In the genomic region with DNA sequence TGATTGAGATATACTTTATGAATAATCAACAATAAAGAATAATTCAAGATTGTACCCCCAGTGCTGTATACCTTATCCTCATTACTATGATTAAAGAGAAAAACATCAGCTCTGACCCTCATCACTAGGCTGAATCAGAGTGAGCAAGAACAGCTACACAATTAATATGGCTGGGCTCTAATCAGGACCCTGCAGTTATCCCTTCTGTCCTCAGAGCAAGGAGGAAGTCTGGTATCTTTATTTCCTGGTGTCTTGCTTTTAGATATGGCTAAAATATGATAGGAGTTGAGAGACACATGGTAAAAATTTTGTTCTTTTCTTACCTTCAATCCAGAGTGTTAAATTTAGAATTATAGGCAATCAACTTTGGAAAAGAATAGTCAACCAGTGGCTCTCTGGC, we compare ENCODE assay signal across 24 cellular contexts.
"Had no signal": no experiment of that assay in that cellular context is flagged by ENCODE, and none has a peak within 500 bp of the region (broad histone marks: within the 10 kb centered on the region; RNA-seq: fewer than 3 reads in every experiment).

No MANE protein-coding gene starts in this region.

- H3K27ac Mint-ChIP-seq: naive thymus-derived CD4-positive, alpha-beta T cell; natural killer cell treated with Interleukin-12 subunit alpha and Interleukin-12 subunit beta and Interleukin-15 and Interleukin-18, amount 100 ng/mL, for 72 hours; progenitor cell of endocrine pancreas; stimulated activated memory B cell treated with anti-CD40 and anti-IgM and Interleukin-4, amounts not matched to agents 10 μg/mL and 1 μg/mL and 100 μg/mL, for 72 hours; stimulated activated naive CD8-positive, alpha-beta T cell treated with anti-CD3 and anti-CD28 coated beads, Interleukin-15, amount 100 ng/mL, for 72 hours; type B pancreatic cell had no signal

- H3K4me1 Mint-ChIP-seq: stimulated activated naive CD8-positive, alpha-beta T cell treated with anti-CD3 and anti-CD28 coated beads, Interleukin-15, amount 100 ng/mL, for 72 hours had no signal

- H3K4me3 ChIP-seq: left ventricle myocardium inferior, lung, mucosa of descending colon, ovary, right atrium auricular region, right lobe of liver, smooth muscle cell, tibial nerve, uterus had no signal

- H3K9me3 ChIP-seq: left ventricle myocardium inferior, mucosa of descending colon, ovary, right atrium auricular region, right lobe of liver, tibial nerve, uterus had no signal

- H3K27me3 Mint-ChIP-seq: naive thymus-derived CD4-positive, alpha-beta T cell; natural killer cell treated with Interleukin-12 subunit alpha and Interleukin-12 subunit beta and Interleukin-15 and Interleukin-18, amount 100 ng/mL, for 72 hours; progenitor cell of endocrine pancreas; stimulated activated memory B cell treated with anti-CD40 and anti-IgM and Interleukin-4, amounts not matched to agents 10 μg/mL and 1 μg/mL and 100 μg/mL, for 72 hours; stimulated activated naive CD8-positive, alpha-beta T cell treated with anti-CD3 and anti-CD28 coated beads, Interleukin-15, amount 100 ng/mL, for 72 hours; type B pancreatic cell had no signal

- ATAC-seq: mucosa of descending colon; naive thymus-derived CD4-positive, alpha-beta T cell; natural killer cell treated with Interleukin-12 subunit alpha and Interleukin-12 subunit beta and Interleukin-15 and Interleukin-18, amount 100 ng/mL, for 72 hours; stimulated activated memory B cell treated with anti-CD40 and anti-IgM and Interleukin-4, amounts not matched to agents 10 μg/mL and 1 μg/mL and 100 μg/mL, for 72 hours; stimulated activated naive CD8-positive, alpha-beta T cell treated with anti-CD3 and anti-CD28 coated beads, Interleukin-15, amount 100 ng/mL, for 72 hours had no signal

- H3K27me3 ChIP-seq: ovary, right atrium auricular region, right lobe of liver, tibial nerve, uterus had no signal

- H3K9me3 Mint-ChIP-seq: naive thymus-derived CD4-positive, alpha-beta T cell; natural killer cell treated with Interleukin-12 subunit alpha and Interleukin-12 subunit beta and Interleukin-15 and Interleukin-18, amount 100 ng/mL, for 72 hours; stimulated activated memory B cell treated with anti-CD40 and anti-IgM and Interleukin-4, amounts not matched to agents 10 μg/mL and 1 μg/mL and 100 μg/mL, for 72 hours; stimulated activated naive CD8-positive, alpha-beta T cell treated with anti-CD3 and anti-CD28 coated beads, Interleukin-15, amount 100 ng/mL, for 72 hours; type B pancreatic cell had no signal

- H3K4me2 ChIP-seq: smooth muscle cell had no signal

- H3K36me3 ChIP-seq: ovary, right atrium auricular region, right lobe of liver, uterus had no signal

- H3K4me3 Mint-ChIP-seq: naive thymus-derived CD4-positive, alpha-beta T cell; natural killer cell treated with Interleukin-12 subunit alpha and Interleukin-12 subunit beta and Interleukin-15 and Interleukin-18, amount 100 ng/mL, for 72 hours; stimulated activated memory B cell treated with anti-CD40 and anti-IgM and Interleukin-4, amounts not matched to agents 10 μg/mL and 1 μg/mL and 100 μg/mL, for 72 hours; stimulated activated naive CD8-positive, alpha-beta T cell treated with anti-CD3 and anti-CD28 coated beads, Interleukin-15, amount 100 ng/mL, for 72 hours; type B pancreatic cell had no signal

- H3K4me1 ChIP-seq: left ventricle myocardium inferior, right atrium auricular region, tibial nerve, uterus had no signal

- H3K27ac ChIP-seq: left ventricle myocardium inferior, ovary, right atrium auricular region, right lobe of liver, tibial nerve, uterus had no signal

- H3K36me3 Mint-ChIP-seq: natural killer cell treated with Interleukin-12 subunit alpha and Interleukin-12 subunit beta and Interleukin-15 and Interleukin-18, amount 100 ng/mL, for 72 hours had no signal

- DNase-seq: islet precursor cell; left ventricle myocardium inferior; mesendoderm; midbrain; mucosa of descending colon; naive thymus-derived CD4-positive, alpha-beta T cell; ovary; right lobe of liver; stimulated activated CD4-positive, alpha-beta T cell treated with anti-CD3 and anti-CD28 coated beads, Interleukin-1b, Interleukin-23, amount 100 ng/mL, for 48 hours; stimulated activated CD4-positive, alpha-beta T cell treated with anti-CD3 and anti-CD28 coated beads, Interleukin-2, amount 100 ng/mL, for 48 hours; stimulated activated CD4-positive, alpha-beta T cell treated with anti-CD3 and anti-CD28 coated beads, Interleukin-4, amount 100 ng/mL, for 4 hours; stimulated activated CD8-positive, alpha-beta memory T cell treated with anti-CD3 and anti-CD28 coated beads, Interleukin-4, amount 100 ng/mL, for 48 hours; stimulated activated naive CD4-positive, alpha-beta T cell treated with Interleukin-2 at 50 U/mL for 16 hours; stimulated activated naive CD8-positive, alpha-beta T cell treated with anti-CD3 and anti-CD28 coated beads, Interleukin-15, amount 100 ng/mL, for 72 hours; substantia nigra; uterus had no signal
